ENCODE assay signal across 13 cellular contexts in the genomic region with DNA sequence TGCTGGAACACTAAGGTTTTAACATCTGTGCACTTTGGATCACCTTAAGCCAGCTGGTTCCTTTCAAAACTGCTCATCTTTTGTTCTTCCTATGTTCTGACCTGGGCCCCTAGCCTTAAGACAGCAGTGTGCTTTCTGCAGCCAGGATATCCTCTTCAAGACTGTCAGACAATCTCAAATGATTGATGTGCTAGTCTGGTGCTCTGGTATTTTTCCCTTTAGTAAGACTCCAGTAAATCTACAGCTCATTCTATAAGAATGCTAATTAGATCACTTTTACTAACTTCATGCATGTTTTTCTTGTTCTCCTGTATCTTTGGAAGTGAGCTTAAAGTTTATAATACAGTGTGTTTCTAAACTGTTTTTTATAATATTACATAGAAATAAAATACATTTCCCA.
DNase-seq lines count a peak whose midpoint lies in the region; ATAC-seq, FAIRE-seq and TF ChIP-seq lines count a peak whose summit lies in the region.
"Had no signal": no experiment of that assay in that cellular context is flagged by ENCODE, and none has a peak within 500 bp of the region (broad histone marks: within the 10 kb centered on the region; RNA-seq: fewer than 3 reads in every experiment).

No MANE protein-coding gene starts in this region.

- H3K9me1 ChIP-seq in keratinocyte (ENCODE audit: control insufficient read depth, extremely low read depth, insufficient read depth, low read length) = no peaks in the 10 kb centered on the region

- TF ChIP-seq POLR2A in heart left ventricle (IDR thresholded peaks at IDR 0.05) (no peak), uterus (IDR thresholded peaks at IDR 0.05) (no peak)

- H3K27ac ChIP-seq in right atrium auricular region (peak overlapping the region; percentile 62 to 82), heart left ventricle (peak overlapping the region in 5 of 12 donors; percentile 5 to 74 (median 61)), keratinocyte (ENCODE audit: control insufficient read depth, insufficient read depth, low read length) (no peak overlapping the region), uterus (peak overlapping the region; percentile 64 to 70)

- POLR2A ChIA-PET in activated CD4-positive, alpha-beta memory T cell treated with anti-CD3 and anti-CD28 coated beads, Interleukin-2, amount 10 ng/mL, durations not matched to agents 7 days and 5 days (lab: Charles Lee) = no interaction called here

- peak overlapping the region; percentile 9 for H3K4me2 ChIP-seq in keratinocyte (ENCODE audit: control insufficient read depth, extremely low read depth, insufficient read depth, low read depth, low read length)

- dilution Hi-C loops in keratinocyte (cut with MboI; ENCODE audit: extremely low pct_ligation_motif_present, low sequenced_read_pairs) = no loop called here

- intact Hi-C loops in heart left ventricle (cut with DNase I) (no loop called here), uterus (cut with DNase I; ENCODE audit: low total_unique reads) (no loop called here)

- CTCF ChIA-PET in activated CD4-positive, alpha-beta memory T cell treated with anti-CD3 and anti-CD28 coated beads, Interleukin-2, amount 10 ng/mL, durations not matched to agents 7 days and 5 days (lab: Charles Lee) = no interaction called here

- no peaks in the 10 kb centered on the region for H3K79me2 ChIP-seq in keratinocyte (ENCODE audit: control insufficient read depth, insufficient read depth, low read length)

- H3K27me3 Mint-ChIP-seq in activated CD4-positive, alpha-beta memory T cell treated with anti-CD3 and anti-CD28 coated beads, Interleukin-2, amount 10 ng/mL, durations not matched to agents 7 days and 5 days = no peaks in the 10 kb centered on the region
- H3K27me3 Mint-ChIP-seq: activated T-helper 17 cell treated with anti-CD3 and anti-CD28 coated beads, Interleukin-2, amount 50 U/mL, for 72 hours; effector memory CD8-positive, alpha-beta T cell had no signal

- H3K4me3 ChIP-seq in right atrium auricular region (no peak overlapping the region), heart left ventricle (no peak overlapping the region), astrocyte of the cerebellum (ENCODE audit: low read depth, low read length) (no peak overlapping the region), keratinocyte (ENCODE audit: control insufficient read depth in 2 of 3, extremely low read depth in 1 of 3, insufficient read depth in 2 of 3, low read depth in 1 of 3, low read length in 3 of 3) (no peak overlapping the region), uterus (no peak overlapping the region)

- H3K4me1 Mint-ChIP-seq in activated CD4-positive, alpha-beta memory T cell treated with anti-CD3 and anti-CD28 coated beads, Interleukin-2, amount 10 ng/mL, durations not matched to agents 7 days and 5 days = no peaks in the 10 kb centered on the region
- H3K4me1 Mint-ChIP-seq: activated T-helper 17 cell treated with anti-CD3 and anti-CD28 coated beads, Interleukin-2, amount 50 U/mL, for 72 hours had no signal

- H2AFZ ChIP-seq in keratinocyte (ENCODE audit: control insufficient read depth, low read length) = no peak overlapping the region

- peak; percentile 75 for FAIRE-seq in keratinocyte (lab: Jason Lieb, UNC)

- in situ Hi-C loops in astrocyte of the cerebellum (cut with HindIII; ENCODE audit: low sequenced_read_pairs) = no loop called here

- H3K9me3 Mint-ChIP-seq in activated CD4-positive, alpha-beta memory T cell treated with anti-CD3 and anti-CD28 coated beads, Interleukin-2, amount 10 ng/mL, durations not matched to agents 7 days and 5 days = no peaks in the 10 kb centered on the region
- H3K9me3 Mint-ChIP-seq: activated T-helper 17 cell treated with anti-CD3 and anti-CD28 coated beads, Interleukin-2, amount 50 U/mL, for 72 hours; effector memory CD8-positive, alpha-beta T cell had no signal

- H3K9ac ChIP-seq in keratinocyte (ENCODE audit: control insufficient read depth, extremely low read depth, insufficient read depth, low read length) = no peak overlapping the region

- H3K4me3 Mint-ChIP-seq in activated CD4-positive, alpha-beta memory T cell treated with anti-CD3 and anti-CD28 coated beads, Interleukin-2, amount 10 ng/mL, durations not matched to agents 7 days and 5 days = no peak overlapping the region
- H3K4me3 Mint-ChIP-seq: activated T-helper 17 cell treated with anti-CD3 and anti-CD28 coated beads, Interleukin-2, amount 50 U/mL, for 72 hours; effector memory CD8-positive, alpha-beta T cell had no signal

- H4K20me1 ChIP-seq in keratinocyte (ENCODE audit: control insufficient read depth, extremely low read depth, insufficient read depth, low read length) = no peaks in the 10 kb centered on the region

- TF ChIP-seq CTCF in right atrium auricular region (IDR thresholded peaks at IDR 0.05) (no peak), heart left ventricle (IDR thresholded peaks at IDR 0.05) (no peak), astrocyte of the cerebellum (IDR thresholded peaks at IDR 0.05; ENCODE audit: low read depth, low read length, missing control alignments) (no peak), keratinocyte (optimal IDR thresholded peaks at IDR 0.05 in 1 of 3, IDR thresholded peaks at IDR 0.05 in 1 of 3, conservative IDR thresholded peaks at IDR 0.05 in 1 of 3; ENCODE audit: extremely low read depth in 1 of 3, insufficient read depth in 2 of 3, low read length in 3 of 3) (no peak), uterus (IDR thresholded peaks at IDR 0.05) (no peak)

- DNase-seq in right atrium auricular region (ENCODE audit: low spot score) = no peak
- DNase-seq in heart left ventricle = no peak
- DNase-seq in astrocyte of the cerebellum (ENCODE audit: low read depth) = peak; percentile 28
- no peak for DNase-seq in keratinocyte (ENCODE audit: low read depth, low spot score)
- DNase-seq in uterus = peak in 1 of 2 donors; percentile 66
- DNase-seq in activated CD4-positive, alpha-beta memory T cell treated with anti-CD3 and anti-CD28 coated beads, Interleukin-2, amount 10 ng/mL, durations not matched to agents 7 days and 5 days = no peak
- DNase-seq in cortex of kidney (lab: John Stamatoyannopoulos, UW) = no peak
- DNase-seq: AML-193; effector memory CD8-positive, alpha-beta T cell; left cardiac atrium; stimulated activated naive CD4-positive, alpha-beta T cell had no signal

- H3K27me3 ChIP-seq in right atrium auricular region (no peaks in the 10 kb centered on the region), heart left ventricle (no peaks in the 10 kb centered on the region), keratinocyte (ENCODE audit: control insufficient read depth, extremely low read depth, insufficient read depth, low read length) (no peaks in the 10 kb centered on the region), uterus (no peaks in the 10 kb centered on the region)

- no peaks in the 10 kb centered on the region for H3K36me3 Mint-ChIP-seq in activated CD4-positive, alpha-beta memory T cell treated with anti-CD3 and anti-CD28 coated beads, Interleukin-2, amount 10 ng/mL, durations not matched to agents 7 days and 5 days (ENCODE audit: low read depth)

- H3K4me1 ChIP-seq in right atrium auricular region (peaks cover 0 to 42% of the 10 kb centered on the region in 2 donors), heart left ventricle (peaks cover 0 to 44% (median 24%) of the 10 kb centered on the region in 12 donors), keratinocyte (ENCODE audit: control insufficient read depth, extremely low read depth, insufficient read depth, low read length) (peaks cover 27% of the 10 kb centered on the region), uterus (peaks cover 0 to 19% of the 10 kb centered on the region in 2 donors)

- ATAC-seq in heart left ventricle (no peak), GM21825 (IDR thresholded peaks at IDR 0.05; ENCODE audit: unreplicated experiment) (no peak)
- ATAC-seq: activated T-helper 17 cell treated with anti-CD3 and anti-CD28 coated beads, Interleukin-2, amount 50 U/mL, for 72 hours; effector memory CD8-positive, alpha-beta T cell had no signal

- no peak overlapping the region for H3K27ac Mint-ChIP-seq in activated CD4-positive, alpha-beta memory T cell treated with anti-CD3 and anti-CD28 coated beads, Interleukin-2, amount 10 ng/mL, durations not matched to agents 7 days and 5 days
- H3K27ac Mint-ChIP-seq: activated T-helper 17 cell treated with anti-CD3 and anti-CD28 coated beads, Interleukin-2, amount 50 U/mL, for 72 hours; effector memory CD8-positive, alpha-beta T cell had no signal

- H3K36me3 ChIP-seq in right atrium auricular region = no peaks in the 10 kb centered on the region
- no peaks in the 10 kb centered on the region for H3K36me3 ChIP-seq in heart left ventricle
- no peaks in the 10 kb centered on the region for H3K36me3 ChIP-seq in keratinocyte (ENCODE audit: control insufficient read depth in 2 of 2, extremely low read depth in 1 of 2, insufficient read depth in 2 of 2, low read length in 2 of 2)
- no peaks in the 10 kb centered on the region for H3K36me3 ChIP-seq in uterus

- no peaks in the 10 kb centered on the region for H3K9me3 ChIP-seq in right atrium auricular region
- no peaks in the 10 kb centered on the region for H3K9me3 ChIP-seq in heart left ventricle
- no peaks in the 10 kb centered on the region for H3K9me3 ChIP-seq in keratinocyte (ENCODE audit: control insufficient read depth, low read depth, low read length)
- H3K9me3 ChIP-seq in uterus = no peaks in the 10 kb centered on the region
